Comparison of ENCODE assay signal across 8 cellular contexts in the genomic region with DNA sequence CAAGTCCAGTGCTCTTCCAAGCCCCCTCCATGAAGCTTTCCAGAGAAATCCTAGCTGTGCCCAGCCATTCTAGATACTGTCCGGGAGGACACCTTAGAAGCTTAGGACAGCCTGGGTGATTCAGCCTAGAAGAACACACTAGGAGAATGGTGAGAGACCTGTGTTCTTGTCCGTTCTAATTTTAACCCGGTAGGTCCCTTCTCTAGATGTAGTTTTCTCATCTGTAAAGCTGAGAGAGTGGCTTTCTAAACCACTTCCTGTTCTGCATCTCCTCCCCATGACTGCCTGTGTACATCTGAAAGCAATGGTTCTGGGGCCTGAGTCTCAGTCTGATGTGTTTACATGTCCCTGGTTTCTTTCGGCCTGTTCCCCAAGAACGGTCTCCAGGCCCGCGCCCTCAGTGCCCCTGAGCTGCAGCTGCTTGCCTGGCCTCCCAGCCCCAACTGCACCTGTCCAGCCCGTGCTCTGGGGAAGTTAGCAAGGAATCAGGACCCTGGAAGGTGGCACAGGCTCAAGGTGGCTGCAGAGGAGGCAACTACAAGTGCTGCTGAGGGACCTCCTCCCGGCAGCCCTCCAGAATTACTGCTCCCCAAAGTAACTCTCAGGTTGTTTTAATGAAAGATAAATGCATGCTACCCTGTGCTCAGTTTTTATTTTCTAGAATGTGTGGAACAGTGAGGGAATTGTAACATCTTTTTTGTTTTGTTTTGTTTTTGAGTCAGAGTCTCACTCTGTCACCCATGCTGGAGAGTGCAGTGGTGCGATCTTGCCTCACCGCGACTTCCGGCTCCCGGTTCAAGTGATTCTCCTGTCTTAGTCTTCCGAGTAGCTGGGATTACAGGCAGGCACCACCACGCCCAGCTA.
DNase-seq lines count a peak whose midpoint lies in the region; ATAC-seq and TF ChIP-seq lines count a peak whose summit lies in the region.

No MANE protein-coding gene starts in this region.

- no peaks in the 10 kb centered on the region for H3K9me3 ChIP-seq in Caco-2
- no peaks in the 10 kb centered on the region for H3K9me3 ChIP-seq in osteoblast (ENCODE audit: low read depth, low read length)
- no peaks in the 10 kb centered on the region for H3K9me3 ChIP-seq in neural progenitor cell (ENCODE audit: low read depth)

- TF ChIP-seq CTCF in Caco-2 (IDR thresholded peaks at IDR 0.05; ENCODE audit: insufficient read depth in 1 of 2, low read depth in 1 of 2, low read length in 1 of 2, severe bottlenecking in 1 of 2, unreplicated experiment in 1 of 2) (no peak), osteoblast (IDR thresholded peaks at IDR 0.05; ENCODE audit: extremely low read depth, low read depth, low read length) (no peak), neural progenitor cell (IDR thresholded peaks at IDR 0.05) (no peak)

- ATAC-seq in GM19467 (IDR thresholded peaks at IDR 0.05; ENCODE audit: unreplicated experiment), result peak; percentile 80
- peak; percentile 89 for ATAC-seq in HG03558 (IDR thresholded peaks at IDR 0.05; ENCODE audit: extremely low read depth, unreplicated experiment)

- H3K79me2 ChIP-seq in osteoblast (ENCODE audit: insufficient read depth, low read length) (no peaks in the 10 kb centered on the region), neural progenitor cell (ENCODE audit: low read depth) (no peaks in the 10 kb centered on the region)

- intact Hi-C loops in Caco-2 (cut with micrococcal nuclease; ENCODE audit: unreplicated experiment), result loop anchor here (10.0 kb wide), 1 partner anchor 172 kb away; no protein-coding TSS in a partner anchor

- H3K27ac Mint-ChIP-seq in Caco-2 (ENCODE audit: unreplicated experiment), result peak overlapping the region; percentile 53
- H3K27ac Mint-ChIP-seq in neural progenitor cell, result no peak overlapping the region

- H3K4me3 Mint-ChIP-seq in Caco-2 (ENCODE audit: unreplicated experiment), result no peak overlapping the region
- no peak overlapping the region for H3K4me3 Mint-ChIP-seq in neural progenitor cell

- no peaks in the 10 kb centered on the region for H4K20me1 ChIP-seq in osteoblast (ENCODE audit: insufficient read depth, low read length)
- no peaks in the 10 kb centered on the region for H4K20me1 ChIP-seq in neural progenitor cell (ENCODE audit: low read depth)

- POLR2A ChIA-PET in Caco-2 (lab: Charles Lee), result no interaction called here

- H3K36me3 Mint-ChIP-seq in Caco-2 (ENCODE audit: insufficient read depth, unreplicated experiment) (no peaks in the 10 kb centered on the region), neural progenitor cell (no peaks in the 10 kb centered on the region)

- BruUV-seq in Caco-2 (replicated peaks; lab: Mats Ljungman, UMichigan), result no TSS peak

- H3F3A ChIP-seq in neural progenitor cell (ENCODE audit: low read depth), result peaks cover 7% of the 10 kb centered on the region

- H3K9me3 Mint-ChIP-seq in Caco-2 (ENCODE audit: unreplicated experiment) (peaks cover 7% of the 10 kb centered on the region), neural progenitor cell (peaks cover 8% of the 10 kb centered on the region)

- H3K27ac ChIP-seq in osteoblast (ENCODE audit: low read depth, low read length) (no peak overlapping the region), neural progenitor cell (no peak overlapping the region)

- H3K4me3 ChIP-seq in Caco-2 (ENCODE audit: low read depth, low read length) (no peak overlapping the region), osteoblast (ENCODE audit: insufficient read depth, low read length) (no peak overlapping the region), neural progenitor cell (no peak overlapping the region)

- H3K36me3 ChIP-seq in Caco-2 (ENCODE audit: control insufficient read depth, insufficient read depth, low read length) (no peaks in the 10 kb centered on the region), osteoblast (ENCODE audit: insufficient read depth, low read length) (no peaks in the 10 kb centered on the region), neural progenitor cell (no peaks in the 10 kb centered on the region)

- H3K4me1 ChIP-seq in Caco-2 (peaks cover 18% of the 10 kb centered on the region; the same call in 1 of the 2 replicates), osteoblast (ENCODE audit: insufficient read depth, low read length) (no peaks in the 10 kb centered on the region), neural progenitor cell (peaks cover 12% of the 10 kb centered on the region)

- H3K4me1 Mint-ChIP-seq in Caco-2 (ENCODE audit: low read depth, unreplicated experiment), result peaks cover 12% of the 10 kb centered on the region
- H3K4me1 Mint-ChIP-seq in neural progenitor cell, result peaks cover 5% of the 10 kb centered on the region

- H2AFZ ChIP-seq in osteoblast (ENCODE audit: low read length) (peak overlapping the region; percentile 16), neural progenitor cell (replicated peaks) (no peak overlapping the region)

- H3K9ac ChIP-seq in neural progenitor cell, result no peak overlapping the region

- DNase-seq in Caco-2, result no peak
- DNase-seq in activated CD8-positive, alpha-beta memory T cell treated with anti-CD3 and anti-CD28 coated beads, Interleukin-2, amount 50 U/mL, for 4 hours, result peak; percentile 39
- DNase-seq in osteoblast (ENCODE audit: insufficient read length, low spot score, missing footprints), result no peak
- no peak for DNase-seq in GF-D8 (lab: John Stamatoyannopoulos, UW)
- no peak for DNase-seq in NCI-H226
- DNase-seq in neural progenitor cell (ENCODE audit: low spot score), result no peak

- CTCF ChIA-PET in Caco-2 (lab: Charles Lee), result no interaction called here

- H3K27me3 Mint-ChIP-seq in Caco-2 (ENCODE audit: insufficient read depth, unreplicated experiment) (no peaks in the 10 kb centered on the region), neural progenitor cell (ENCODE audit: insufficient read depth, low read depth) (peaks cover 4% of the 10 kb centered on the region)

- H3K27me3 ChIP-seq in Caco-2 (replicated peaks; ENCODE audit: control insufficient read depth, insufficient read depth, low read length) (no peaks in the 10 kb centered on the region), osteoblast (ENCODE audit: insufficient read depth, low read length) (no peaks in the 10 kb centered on the region), neural progenitor cell (no peaks in the 10 kb centered on the region)

- H3K4me2 ChIP-seq in osteoblast (ENCODE audit: insufficient read depth, low read length) (no peak overlapping the region), neural progenitor cell (no peak overlapping the region)
